ENCODE assay signal across 24 cellular contexts in the genomic region with DNA sequence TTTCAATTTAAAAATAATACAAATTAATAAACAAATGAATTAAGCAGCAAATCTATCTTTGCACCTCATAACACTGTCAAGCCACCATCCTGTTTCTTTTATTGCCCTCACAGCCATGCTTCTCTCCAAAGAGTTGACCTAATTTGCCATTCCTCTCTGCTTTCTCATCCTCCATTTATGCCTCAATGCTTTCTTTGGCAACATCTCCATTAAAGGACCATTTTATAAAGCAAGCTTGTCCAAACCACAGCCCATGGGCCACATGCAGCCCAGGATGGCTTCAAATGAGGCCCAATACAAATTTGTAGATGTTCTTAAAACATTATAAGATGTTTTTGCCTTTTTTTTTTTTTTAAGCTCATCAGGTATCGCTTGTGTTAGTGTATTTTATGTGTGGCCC. TPM values are rescaled to one million over a fixed set of nuclear protein-coding genes. Genes with fewer than 3 reads are reported as not detected.
DNase-seq lines count a peak whose midpoint lies in the region; FAIRE-seq and TF ChIP-seq lines count a peak whose summit lies in the region.
"Had no signal": no experiment of that assay in that cellular context is flagged by ENCODE, and none has a peak within 500 bp of the region (broad histone marks: within the 10 kb centered on the region; RNA-seq: fewer than 3 reads in every experiment).

No MANE protein-coding gene starts in this region.

- H3K9me3 ChIP-seq in GM23248 (ENCODE audit: low read depth), result no peaks in the 10 kb centered on the region
- no peaks in the 10 kb centered on the region for H3K9me3 ChIP-seq in astrocyte (ENCODE audit: insufficient read depth, low read depth, low read length)
- H3K9me3 ChIP-seq: A549, Caco-2 had no signal

- FAIRE-seq in astrocyte (lab: Jason Lieb, UNC), result no peak
- FAIRE-seq: A549, GM12892, GM18507, HepG2 had no signal

- TF ChIP-seq CTCF in astrocyte (IDR thresholded peaks at IDR 0.05; ENCODE audit: insufficient read depth, low read depth, low read length) (no peak), brain microvascular endothelial cell (IDR thresholded peaks at IDR 0.05; ENCODE audit: low read depth, low read length, missing control alignments) (no peak), Calu3 (IDR thresholded peaks at IDR 0.05; ENCODE audit: unreplicated experiment) (no peak)

- H2AK5ac ChIP-seq in mesendoderm (ENCODE audit: low read length), result no peak overlapping the region

- no peaks in the 10 kb centered on the region for H3K9me2 ChIP-seq in GM23248 (ENCODE audit: insufficient read depth)

- BruUV-seq in Calu3 (replicated peaks; lab: Mats Ljungman, UMichigan), result no TSS peak

- no peak overlapping the region for H2BK5ac ChIP-seq in mesendoderm (ENCODE audit: low read length)

- DNase-seq in GM23248 (peak; percentile 5), astrocyte (ENCODE audit: low read depth) (peak; percentile 39), brain microvascular endothelial cell (peak; percentile 37), mesendoderm (no peak), head of caudate nucleus (no peak), Calu3 (no peak), NCI-H1417 (lab: John Stamatoyannopoulos, UW) (no peak), pons (ENCODE audit: low spot score) (no peak)
- DNase-seq: AML-193; Caco-2; CD4-positive, alpha-beta T cell; DMS153; DMS79; GDM1; GOT3; H7; HFFc6 had no signal

- no peaks in the 10 kb centered on the region for H3F3A ChIP-seq in GM23248 (ENCODE audit: insufficient read depth)

- H3K4me1 Mint-ChIP-seq in astrocyte (ENCODE audit: low read depth, unreplicated experiment) (no peaks in the 10 kb centered on the region), Calu3 (ENCODE audit: low read depth, unreplicated experiment) (no peaks in the 10 kb centered on the region)

- 3 to 8% methylated on average over 1 of the region's 1 CpG for WGBS in GM23248 (ENCODE audit: low coverage in 1 of 2, low lambda C conversion rate in 2 of 2, missing lambda C conversion rate in 2 of 2), 2 experiments
- WGBS in mesendoderm (ENCODE audit: extremely low coverage, insufficient coverage, low lambda C conversion rate), result no CpG with 5 or more reads among the region's 1 CpG

- H2AFZ ChIP-seq in GM23248, result no peak overlapping the region
- no peak overlapping the region for H2AFZ ChIP-seq in astrocyte (ENCODE audit: low read depth, low read length)

- H3K79me1 ChIP-seq in mesendoderm (ENCODE audit: low read length), result no peaks in the 10 kb centered on the region

- in situ Hi-C loops in GM23248 (cut with MboI) (no loop called here), brain microvascular endothelial cell (cut with HindIII; ENCODE audit: low pct_ligation_motif_present, low sequenced_read_pairs) (no loop called here)

- no peaks in the 10 kb centered on the region for H3K79me2 ChIP-seq in GM23248 (ENCODE audit: insufficient read depth)
- no peaks in the 10 kb centered on the region for H3K79me2 ChIP-seq in astrocyte (ENCODE audit: insufficient read depth, low read length)
- no peaks in the 10 kb centered on the region for H3K79me2 ChIP-seq in mesendoderm (ENCODE audit: control insufficient read depth, insufficient read depth, low read length)

- peak overlapping the region; percentile 18 for H3K18ac ChIP-seq in mesendoderm (ENCODE audit: low read length)

- H3K27me3 Mint-ChIP-seq in astrocyte (ENCODE audit: low read depth, unreplicated experiment), result no peaks in the 10 kb centered on the region
- no peaks in the 10 kb centered on the region for H3K27me3 Mint-ChIP-seq in Calu3 (ENCODE audit: unreplicated experiment)
- H3K27me3 Mint-ChIP-seq: CD4-positive, alpha-beta T cell had no signal

- H3K4me3 ChIP-seq in GM23248 (no peak overlapping the region), astrocyte (ENCODE audit: insufficient read depth, low read depth, low read length) (no peak overlapping the region), brain microvascular endothelial cell (ENCODE audit: low read depth, low read length) (no peak overlapping the region), mesendoderm (ENCODE audit: low read length) (no peak overlapping the region)
- H3K4me3 ChIP-seq: A549 had no signal

- no peak overlapping the region for H2BK120ac ChIP-seq in mesendoderm (ENCODE audit: low read depth, low read length)

- H3K4ac ChIP-seq in mesendoderm (ENCODE audit: low read depth, low read length), result no peak overlapping the region

- no peaks in the 10 kb centered on the region for H3K4me1 ChIP-seq in GM23248 (ENCODE audit: insufficient read depth)
- no peaks in the 10 kb centered on the region for H3K4me1 ChIP-seq in astrocyte (ENCODE audit: insufficient read depth, low read length)
- H3K4me1 ChIP-seq in mesendoderm (ENCODE audit: control insufficient read depth, low read depth, low read length), result no peaks in the 10 kb centered on the region
- H3K4me1 ChIP-seq: A549, Caco-2 had no signal

- no peaks in the 10 kb centered on the region for H4K20me1 ChIP-seq in GM23248 (ENCODE audit: insufficient read depth)
- H4K20me1 ChIP-seq in astrocyte (ENCODE audit: insufficient read depth, low read length), result no peaks in the 10 kb centered on the region

- no peak overlapping the region for H2BK15ac ChIP-seq in mesendoderm (replicated peaks; ENCODE audit: low read depth)

- CTCF ChIA-PET in Calu3 (lab: Charles Lee), result no interaction called here

- H3K36me3 Mint-ChIP-seq in astrocyte (ENCODE audit: low read depth, unreplicated experiment) (no peaks in the 10 kb centered on the region), Calu3 (ENCODE audit: insufficient read depth, unreplicated experiment) (no peaks in the 10 kb centered on the region)

- H3K27ac ChIP-seq in GM23248 (no peak overlapping the region), astrocyte (ENCODE audit: low read depth, low read length) (no peak overlapping the region), brain microvascular endothelial cell (no peak overlapping the region), mesendoderm (ENCODE audit: low read depth, low read length) (no peak overlapping the region)
- H3K27ac ChIP-seq: 22Rv1, A549, C4-2B had no signal

- H3K27ac Mint-ChIP-seq in astrocyte (ENCODE audit: unreplicated experiment) (no peak overlapping the region), Calu3 (ENCODE audit: unreplicated experiment) (no peak overlapping the region)
- H3K27ac Mint-ChIP-seq: CD4-positive, alpha-beta T cell; HFFc6 had no signal

- H3K27me3 ChIP-seq in GM23248 (replicated peaks; ENCODE audit: insufficient read depth) (no peaks in the 10 kb centered on the region), astrocyte (ENCODE audit: insufficient read depth, low read length) (no peaks in the 10 kb centered on the region), brain microvascular endothelial cell (replicated peaks) (no peaks in the 10 kb centered on the region), mesendoderm (ENCODE audit: insufficient read depth, low read length, poor library complexity) (no peaks in the 10 kb centered on the region)

- intact Hi-C loops in head of caudate nucleus (cut with DNase I), result no loop called here
- intact Hi-C loops in Calu3 (cut with micrococcal nuclease; ENCODE audit: unreplicated experiment), result loop anchor here (10.0 kb wide), 1 partner anchor 162 kb away; the partner anchor contains the start of gene HTR1B

- no peaks in the 10 kb centered on the region for H3K36me3 ChIP-seq in GM23248 (ENCODE audit: low read depth)
- H3K36me3 ChIP-seq in astrocyte (ENCODE audit: insufficient read depth, low read length), result no peaks in the 10 kb centered on the region
- no peaks in the 10 kb centered on the region for H3K36me3 ChIP-seq in brain microvascular endothelial cell (replicated peaks)
- H3K36me3 ChIP-seq in mesendoderm (ENCODE audit: control insufficient read depth, insufficient read depth, low read length), result no peaks in the 10 kb centered on the region

- H3K23ac ChIP-seq in mesendoderm (ENCODE audit: low read length), result no peak overlapping the region

- H4K5ac ChIP-seq in mesendoderm (ENCODE audit: low read length), result no peak overlapping the region

- H3K4me2 ChIP-seq in GM23248 (ENCODE audit: unreplicated experiment) (no peak overlapping the region), astrocyte (ENCODE audit: low read length) (no peak overlapping the region), mesendoderm (ENCODE audit: low read length) (no peak overlapping the region)
- H3K4me2 ChIP-seq: A549 had no signal

- H3K4me3 Mint-ChIP-seq in astrocyte (ENCODE audit: unreplicated experiment) (no peak overlapping the region), Calu3 (ENCODE audit: low read depth, unreplicated experiment) (no peak overlapping the region)
- H3K4me3 Mint-ChIP-seq: CD4-positive, alpha-beta T cell; HFFc6 had no signal

- H4K8ac ChIP-seq in mesendoderm (ENCODE audit: low read depth, low read length), result no peak overlapping the region

- H3K9ac ChIP-seq in GM23248 (no peak overlapping the region), astrocyte (ENCODE audit: low read length) (no peak overlapping the region), mesendoderm (ENCODE audit: low read length) (no peak overlapping the region)

- peaks cover 2% of the 10 kb centered on the region for H3K9me3 Mint-ChIP-seq in astrocyte (ENCODE audit: unreplicated experiment)
- H3K9me3 Mint-ChIP-seq in Calu3 (ENCODE audit: low read depth, unreplicated experiment), result peaks cover 4% of the 10 kb centered on the region

- no peak overlapping the region for H3K56ac ChIP-seq in mesendoderm (ENCODE audit: low read length)

RNA-seq across cellular contexts. Expression of gene MEI4, which starts 26.4 kb away (rescaled TPM):
- total RNA-seq in GM23248 (2014; rRNA removed; shearing (Covaris generic)), result not detected in 2 replicates
- polyA plus RNA-seq in GM23248 (2016; fragmentation: Nextera tagmentation; extraction: Ambion mirVana), result 0.04 and 0.08 TPM in 2 replicates
- 0.54 and 0.58 TPM in 2 replicates for total RNA-seq in astrocyte
- polyA plus RNA-seq in mesendoderm (2013, experiment 1 of 2), result 0.32 TPM
- 0.22 TPM for polyA plus RNA-seq in mesendoderm (2013, experiment 2 of 2)
- total RNA-seq in Calu3 (2022), result 0.07 and 0.09 TPM in 2 replicates
- total RNA-seq: Caco-2; CD4-positive, alpha-beta T cell; HepG2; HFFc6 had no signal
- polyA plus RNA-seq: A549, BJ, HepG2 had no signal

Comparison
In these comparisons a context has a peak if more than half of its experiments do, and no peak if none do; other contexts are left out.
1. DNase-seq: peak in GM23248 (single experiment), astrocyte (single experiment) and brain microvascular endothelial cell (single experiment); none in mesendoderm (single experiment), head of caudate nucleus (0 of 42), Calu3 (single experiment), NCI-H1417 (0 of 3) and pons (single experiment).